ENCODE assay signal across 22 cellular contexts in genomic region chr9:136517950-136518349, GRCh38.
"Had no signal": no experiment of that assay in that cellular context is flagged by ENCODE, and none has a peak within 500 bp of the region (broad histone marks: within the 10 kb centered on the region; RNA-seq: fewer than 3 reads in every experiment).

No MANE protein-coding gene starts in this region.

- H3K4me3 Mint-ChIP-seq: activated CD8-positive, alpha-beta T cell treated with anti-CD3 and anti-CD28 coated beads for 36 hours; activated naive CD8-positive, alpha-beta T cell; activated T-helper 1 cell treated with anti-CD3 and anti-CD28 coated beads, Interleukin-12 subunit alpha, Interleukin-12 subunit beta, Interleukin-2, Interleukin-4 antibody, amounts not matched to agents 30 ng/mL and 10 ng/mL and 1 ng/mL, durations not matched to agents 14 hours and 24 hours and 36 hours had no signal

- H3K9me3 Mint-ChIP-seq: activated CD8-positive, alpha-beta T cell treated with anti-CD3 and anti-CD28 coated beads for 36 hours; activated T-helper 1 cell treated with anti-CD3 and anti-CD28 coated beads, Interleukin-12 subunit alpha, Interleukin-12 subunit beta, Interleukin-2, Interleukin-4 antibody, amounts not matched to agents 30 ng/mL and 10 ng/mL and 1 ng/mL, durations not matched to agents 14 hours and 24 hours and 36 hours had no signal

- H3K4me3 ChIP-seq: SJSA1 had no signal

- H3K27ac Mint-ChIP-seq: activated CD8-positive, alpha-beta T cell treated with anti-CD3 and anti-CD28 coated beads for 36 hours; activated naive CD8-positive, alpha-beta T cell; activated T-helper 1 cell treated with anti-CD3 and anti-CD28 coated beads, Interleukin-12 subunit alpha, Interleukin-12 subunit beta, Interleukin-2, Interleukin-4 antibody, amounts not matched to agents 30 ng/mL and 10 ng/mL and 1 ng/mL, durations not matched to agents 14 hours and 24 hours and 36 hours had no signal

- H3K4me1 ChIP-seq: SJSA1 had no signal

- DNase-seq: activated CD4-positive, alpha-beta T cell treated with anti-CD3 and anti-CD28 coated beads for 4 hours; activated CD8-positive, alpha-beta memory T cell treated with anti-CD3 and anti-CD28 coated beads, Interleukin-2, amount 50 U/mL, for 4 hours; activated CD8-positive, alpha-beta T cell treated with anti-CD3 and anti-CD28 coated beads for 36 hours; activated effector memory CD4-positive, alpha-beta T cell treated with Interleukin-2 at 50 U/mL for 16 hours; activated naive CD4-positive, alpha-beta T cell; cerebellar nuclear complex; MM.1S; NCI-H1105; NCI-H1436; NCI-H1694 treated with DMSO at 0.1 percent for 48 hours; NCI-H2029 treated with DMSO at 0.1 percent for 48 hours; NCI-H345; NCI-H510A; NCI-H69; PC-3; SHP77; SW 1271 had no signal

- H3K9me3 ChIP-seq: SJSA1 had no signal

- H3K27me3 Mint-ChIP-seq: activated CD8-positive, alpha-beta T cell treated with anti-CD3 and anti-CD28 coated beads for 36 hours; activated naive CD8-positive, alpha-beta T cell had no signal

- H3K27ac ChIP-seq: SJSA1 had no signal

- H3K27me3 ChIP-seq: SJSA1 had no signal

- H3K36me3 Mint-ChIP-seq: activated naive CD8-positive, alpha-beta T cell had no signal

- ATAC-seq: activated CD4-positive, CD25-positive, alpha-beta regulatory T cell treated with anti-CD3 and anti-CD28 coated beads, Interleukin-2, amount 50 U/mL, for 24 hours; activated CD8-positive, alpha-beta T cell treated with anti-CD3 and anti-CD28 coated beads for 36 hours; PC-3; SK-N-SH treated with all-trans-retinoic acid at 6 μM for 48 hours had no signal
